In genomic region chr2:226077841-226078240, GRCh38 we compare ENCODE assay signal across 23 cellular contexts.
"Had no signal": no experiment of that assay in that cellular context is flagged by ENCODE, and none has a peak within 500 bp of the region (broad histone marks: within the 10 kb centered on the region; RNA-seq: fewer than 3 reads in every experiment).

No MANE protein-coding gene starts in this region.

- H3K27me3 ChIP-seq: gastrocnemius medialis, neutrophil, tibial artery had no signal

- H3K9me3 ChIP-seq: gastrocnemius medialis, neutrophil, tibial artery had no signal

- H2AFZ ChIP-seq: parathyroid adenoma had no signal

- H3K4me3 ChIP-seq: coronary artery, gastrocnemius medialis, skin epidermis, tibial artery had no signal

- H3K27ac ChIP-seq: coronary artery, gastrocnemius medialis, neutrophil, parathyroid adenoma, skin epidermis, tibial artery had no signal

- H3K36me3 ChIP-seq: gastrocnemius medialis, neutrophil, tibial artery had no signal

- H3K9ac ChIP-seq: parathyroid adenoma had no signal

- H3K79me2 ChIP-seq: parathyroid adenoma had no signal

- DNase-seq: activated CD4-positive, alpha-beta memory T cell treated with anti-CD3 and anti-CD28 coated beads for 36 hours; activated CD4-positive, alpha-beta T cell treated with anti-CD3 and anti-CD28 coated beads for 48 hours; activated CD4-positive, CD25-positive, alpha-beta regulatory T cell; activated naive CD4-positive, alpha-beta T cell treated with Interleukin-2 at 50 U/mL for 16 hours; activated naive CD8-positive, alpha-beta T cell treated with anti-CD3 and anti-CD28 coated beads for 36 hours; activated T-cell treated with anti-CD3 and anti-CD28 coated beads, Interleukin-2, amount 50 U/mL, for 48 hours; amniotic stem cell; cerebellar nuclear complex; endodermal cell; gastrocnemius medialis; hippocampal formation; left colon; mesenchymal stem cell; right cardiac atrium; stimulated activated CD4-positive, alpha-beta T cell treated with anti-CD3 and anti-CD28 coated beads, Interleukin-2, amount 100 ng/mL, for 24 hours; stimulated activated naive CD8-positive, alpha-beta T cell treated with anti-CD3 and anti-CD28 coated beads, Interleukin-15, amount 100 ng/mL, for 72 hours; T-helper 17 cell; tibial artery had no signal

- ATAC-seq: gastrocnemius medialis; left colon; right cardiac atrium; stimulated activated effector memory CD8-positive, alpha-beta T cell treated with anti-CD3 and anti-CD28 coated beads, Interleukin-12 subunit alpha, Interleukin-12 subunit beta, amount 100 ng/mL, for 72 hours; stimulated activated naive CD8-positive, alpha-beta T cell treated with anti-CD3 and anti-CD28 coated beads, Interleukin-15, amount 100 ng/mL, for 72 hours; T-helper 17 cell had no signal
